8 cellular contexts compared by ENCODE assay signal in the genomic region with DNA sequence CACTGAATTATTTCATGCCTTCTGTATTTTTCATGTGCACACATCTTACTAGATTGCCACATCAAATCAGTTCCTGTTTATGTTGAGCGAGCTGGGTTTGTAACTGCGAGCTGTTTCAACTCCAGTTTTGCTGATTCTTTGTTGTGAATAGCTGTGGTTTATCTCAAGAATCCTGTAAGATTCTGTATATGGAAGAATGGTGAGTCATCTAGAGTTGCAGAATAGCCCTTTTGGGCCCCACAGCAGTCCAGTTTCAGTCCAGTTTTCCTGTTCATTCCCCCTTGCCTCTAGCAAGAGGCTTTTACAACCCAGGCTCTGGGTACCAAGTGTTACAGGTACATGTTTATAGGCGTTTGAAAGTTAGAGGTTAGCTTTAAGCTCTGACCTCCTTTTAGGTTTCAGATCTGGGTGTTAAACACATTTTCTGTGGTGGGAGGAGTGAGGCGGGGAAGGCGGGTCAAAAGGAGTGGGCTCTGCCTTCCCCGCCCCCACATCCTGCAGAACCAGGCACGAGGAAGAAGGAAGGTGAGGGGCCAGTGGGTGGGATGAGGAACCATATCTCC. TPM values are rescaled to one million over a fixed set of nuclear protein-coding genes. Genes with fewer than 3 reads are reported as not detected.
DNase-seq lines count a peak whose midpoint lies in the region; ATAC-seq and TF ChIP-seq lines count a peak whose summit lies in the region.

No MANE protein-coding gene starts in this region.

- H3K9me3 Mint-ChIP-seq in CD4-positive, CD25-positive, alpha-beta regulatory T cell, result no peaks in the 10 kb centered on the region
- H3K9me3 Mint-ChIP-seq in endothelial cell (ENCODE audit: unreplicated experiment) (no peaks in the 10 kb centered on the region), naive B cell (peaks cover 0 to 2% (median 0%) of the 10 kb centered on the region in 7 donors)

- peak overlapping the region; percentile 92 to 99 (median 95) for H3K27ac Mint-ChIP-seq in CD4-positive, CD25-positive, alpha-beta regulatory T cell
- H3K27ac Mint-ChIP-seq in endothelial cell (ENCODE audit: unreplicated experiment) (peak overlapping the region; percentile 77), naive B cell (peak overlapping the region; percentile 54 to 95 (median 80))

- peaks cover 81% of the 10 kb centered on the region for H3K4me1 ChIP-seq in CD4-positive, CD25-positive, alpha-beta regulatory T cell (ENCODE audit: control insufficient read depth, insufficient read depth, low read length, poor library complexity, severe bottlenecking)

- peak overlapping the region; percentile 73 for H3K27ac ChIP-seq in CD4-positive, CD25-positive, alpha-beta regulatory T cell (ENCODE audit: insufficient read depth, low read length, poor library complexity, severe bottlenecking)
- H3K27ac ChIP-seq in HL-60 (replicated peaks) (peak overlapping the region; percentile 48), VCaP (peak overlapping the region; percentile 1; the same call in 1 of the 2 replicates)

- peak overlapping the region; percentile 81 to 97 (median 86) for H3K4me3 Mint-ChIP-seq in CD4-positive, CD25-positive, alpha-beta regulatory T cell
- H3K4me3 Mint-ChIP-seq in endothelial cell (ENCODE audit: unreplicated experiment) (no peak overlapping the region), naive B cell (peak overlapping the region; percentile 32 to 82 (median 64))

- peak; percentile 79 to 80 for ATAC-seq in CD4-positive, CD25-positive, alpha-beta regulatory T cell (ENCODE audit: low read depth in 2 of 2)
- ATAC-seq in naive B cell (ENCODE audit: low read depth in 2 of 2), result peak; percentile 57 to 58

- TF ChIP-seq CTCF in GM20000 (IDR thresholded peaks at IDR 0.05; ENCODE audit: extremely low read depth, missing control alignments), result no peak
- TF ChIP-seq CTCF in HL-60 (IDR thresholded peaks at IDR 0.05; ENCODE audit: insufficient read depth, low read length), result no peak
- no peak for TF ChIP-seq CTCF in VCaP (conservative IDR thresholded peaks at IDR 0.05)
- no peak for TF ChIP-seq CTCF in endothelial cell (IDR thresholded peaks at IDR 0.05; ENCODE audit: unreplicated experiment)

- peak overlapping the region; percentile 84 for H3K4me3 ChIP-seq in CD4-positive, CD25-positive, alpha-beta regulatory T cell (ENCODE audit: low read depth, low read length)
- no peak overlapping the region for H3K4me3 ChIP-seq in HL-60 (replicated peaks; ENCODE audit: insufficient read depth, low read length)

- no peaks in the 10 kb centered on the region for H3K27me3 Mint-ChIP-seq in CD4-positive, CD25-positive, alpha-beta regulatory T cell
- H3K27me3 Mint-ChIP-seq in endothelial cell (ENCODE audit: unreplicated experiment) (peaks cover 2% of the 10 kb centered on the region), naive B cell (no peaks in the 10 kb centered on the region)

- peak in 2 of 3 donors; percentile 69 to 84 for DNase-seq in CD4-positive, CD25-positive, alpha-beta regulatory T cell
- peak; percentile 64 for DNase-seq in GM20000 (ENCODE audit: low spot score)
- DNase-seq in HL-60 (ENCODE audit: low read depth in 1 of 2, low spot score in 1 of 2), result peak; percentile 75 to 84
- no peak for DNase-seq in endothelial cell (ENCODE audit: low spot score)
- peak; percentile 25 for DNase-seq in naive B cell
- no peak for DNase-seq in NCI-H2081 (lab: John Stamatoyannopoulos, UW)
- DNase-seq in OCI-M2 (lab: John Stamatoyannopoulos, UW; ENCODE audit: unreplicated experiment), result no peak

- no peaks in the 10 kb centered on the region for H3K27me3 ChIP-seq in CD4-positive, CD25-positive, alpha-beta regulatory T cell (ENCODE audit: control insufficient read depth, insufficient read depth, low read length)
- H3K27me3 ChIP-seq in HL-60 (ENCODE audit: insufficient read depth, poor library complexity, severe bottlenecking), result no peaks in the 10 kb centered on the region

- no peaks in the 10 kb centered on the region for H3K9me3 ChIP-seq in CD4-positive, CD25-positive, alpha-beta regulatory T cell (ENCODE audit: control insufficient read depth in 2 of 2, low read length in 2 of 2)

- H3K36me3 Mint-ChIP-seq in CD4-positive, CD25-positive, alpha-beta regulatory T cell, result peaks cover 3% of the 10 kb centered on the region
- H3K36me3 Mint-ChIP-seq in endothelial cell (ENCODE audit: low read depth, unreplicated experiment), result no peaks in the 10 kb centered on the region
- H3K36me3 Mint-ChIP-seq in naive B cell, result peaks cover 0 to 4% of the 10 kb centered on the region in 2 donors

- peaks cover 5% of the 10 kb centered on the region for H3K36me3 ChIP-seq in CD4-positive, CD25-positive, alpha-beta regulatory T cell (ENCODE audit: control insufficient read depth, insufficient read depth, low read length)

- H3K4me1 Mint-ChIP-seq in CD4-positive, CD25-positive, alpha-beta regulatory T cell, result peaks cover 25 to 80% (median 54%) of the 10 kb centered on the region in 4 donors
- H3K4me1 Mint-ChIP-seq in endothelial cell (ENCODE audit: unreplicated experiment) (peaks cover 68% of the 10 kb centered on the region), naive B cell (peaks cover 59 to 81% (median 67%) of the 10 kb centered on the region in 3 donors)

RNA-seq across cellular contexts. Expression of a gene that starts 32.7 kb away (rescaled TPM):
- 67.7 TPM for total RNA-seq in CD4-positive, CD25-positive, alpha-beta regulatory T cell
- 10 to 100 TPM; 46.6 to 63.0 (median 52.0) TPM for polyA plus RNA-seq in CD4-positive, CD25-positive, alpha-beta regulatory T cell
- total RNA-seq in endothelial cell (ENCODE audit: unreplicated experiment), result 33.0 TPM
- polyA plus RNA-seq in naive B cell (ENCODE audit: low read depth in 6 of 6), result 10 to 100 TPM; 27.3 to 42.4 (median 33.8) TPM

Comparison
In these comparisons a context has a peak if more than half of its experiments do, and no peak if none do; other contexts are left out.
1. DNase-seq: peak in CD4-positive, CD25-positive, alpha-beta regulatory T cell (2 of 3), GM20000 (single experiment), HL-60 (2 of 2) and naive B cell (single experiment); none in endothelial cell (single experiment), NCI-H2081 (0 of 2) and OCI-M2 (single experiment).
2. H3K27ac ChIP-seq: peak in every context shown above with its lines; median percentile 73 in CD4-positive, CD25-positive, alpha-beta regulatory T cell; 48 in HL-60; 1 in VCaP.
3. Peak in every context shown above with its lines, with median percentiles within 50 percentile points of each other: H3K27ac Mint-ChIP-seq.